ENCODE assay signal across 2 cellular contexts in genomic region chr16:68087688-68088087, GRCh38.
TF ChIP-seq lines count a peak whose summit lies in the region.

No MANE protein-coding gene starts in this region.

TF ChIP-seq in GM12878, 131 proteins besides CTCF, POLR2A, EP300 and RAD21:
- TF ChIP-seq PAX5 (IDR thresholded peaks at IDR 0.05; ENCODE audit: borderline replicate concordance, low read depth, low read length) = no peak
- TF ChIP-seq ZBED1 (IDR thresholded peaks at IDR 0.05; ENCODE audit: borderline replicate concordance) = no peak
- no peak for TF ChIP-seq NR2C2 (IDR thresholded peaks at IDR 0.05; ENCODE audit: borderline replicate concordance, control insufficient read depth, insufficient read length, low read depth)
- TF ChIP-seq BHLHE40 (IDR thresholded peaks at IDR 0.05; ENCODE audit: borderline replicate concordance in 1 of 2, low read depth in 2 of 2, low read length in 1 of 2) = no peak
- TF ChIP-seq, protein P1, sequence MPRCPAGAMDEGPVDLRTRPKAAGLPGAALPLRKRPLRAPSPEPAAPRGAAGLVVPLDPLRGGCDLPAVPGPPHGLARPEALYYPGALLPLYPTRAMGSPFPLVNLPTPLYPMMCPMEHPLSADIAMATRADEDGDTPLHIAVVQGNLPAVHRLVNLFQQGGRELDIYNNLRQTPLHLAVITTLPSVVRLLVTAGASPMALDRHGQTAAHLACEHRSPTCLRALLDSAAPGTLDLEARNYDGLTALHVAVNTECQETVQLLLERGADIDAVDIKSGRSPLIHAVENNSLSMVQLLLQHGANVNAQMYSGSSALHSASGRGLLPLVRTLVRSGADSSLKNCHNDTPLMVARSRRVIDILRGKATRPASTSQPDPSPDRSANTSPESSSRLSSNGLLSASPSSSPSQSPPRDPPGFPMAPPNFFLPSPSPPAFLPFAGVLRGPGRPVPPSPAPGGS (IDR thresholded peaks at IDR 0.05; ENCODE audit: borderline replicate concordance, insufficient read depth, low read depth, low read length, poor library complexity, severe bottlenecking) = no peak
- no peak for TF ChIP-seq SMAD5 (IDR thresholded peaks at IDR 0.05; ENCODE audit: low read depth)
- TF ChIP-seq PML (IDR thresholded peaks at IDR 0.05; ENCODE audit: low read length) = no peak
- TF ChIP-seq HSF1 (IDR thresholded peaks at IDR 0.05; ENCODE audit: low read depth, low read length) = no peak
- TF ChIP-seq SIX5 (IDR thresholded peaks at IDR 0.05; ENCODE audit: low read depth, low read length, severe bottlenecking) = no peak
- TF ChIP-seq, protein P2, sequence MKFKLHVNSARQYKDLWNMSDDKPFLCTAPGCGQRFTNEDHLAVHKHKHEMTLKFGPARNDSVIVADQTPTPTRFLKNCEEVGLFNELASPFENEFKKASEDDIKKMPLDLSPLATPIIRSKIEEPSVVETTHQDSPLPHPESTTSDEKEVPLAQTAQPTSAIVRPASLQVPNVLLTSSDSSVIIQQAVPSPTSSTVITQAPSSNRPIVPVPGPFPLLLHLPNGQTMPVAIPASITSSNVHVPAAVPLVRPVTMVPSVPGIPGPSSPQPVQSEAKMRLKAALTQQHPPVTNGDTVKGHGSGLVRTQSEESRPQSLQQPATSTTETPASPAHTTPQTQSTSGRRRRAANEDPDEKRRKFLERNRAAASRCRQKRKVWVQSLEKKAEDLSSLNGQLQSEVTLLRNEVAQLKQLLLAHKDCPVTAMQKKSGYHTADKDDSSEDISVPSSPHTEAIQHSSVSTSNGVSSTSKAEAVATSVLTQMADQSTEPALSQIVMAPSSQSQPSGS (IDR thresholded peaks at IDR 0.05; ENCODE audit: low read length) = no peak
- TF ChIP-seq, protein P3, sequence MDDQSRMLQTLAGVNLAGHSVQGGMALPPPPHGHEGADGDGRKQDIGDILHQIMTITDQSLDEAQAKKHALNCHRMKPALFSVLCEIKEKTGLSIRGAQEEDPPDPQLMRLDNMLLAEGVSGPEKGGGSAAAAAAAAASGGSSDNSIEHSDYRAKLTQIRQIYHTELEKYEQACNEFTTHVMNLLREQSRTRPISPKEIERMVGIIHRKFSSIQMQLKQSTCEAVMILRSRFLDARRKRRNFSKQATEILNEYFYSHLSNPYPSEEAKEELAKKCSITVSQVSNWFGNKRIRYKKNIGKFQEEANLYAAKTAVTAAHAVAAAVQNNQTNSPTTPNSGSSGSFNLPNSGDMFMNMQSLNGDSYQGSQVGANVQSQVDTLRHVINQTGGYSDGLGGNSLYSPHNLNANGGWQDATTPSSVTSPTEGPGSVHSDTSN (IDR thresholded peaks at IDR 0.05; ENCODE audit: insufficient replicate concordance, low read depth, low read length) = no peak
- TF ChIP-seq RB1 (IDR thresholded peaks at IDR 0.05; ENCODE audit: borderline replicate concordance) = no peak
- TF ChIP-seq SRF (IDR thresholded peaks at IDR 0.05; ENCODE audit: low read depth in 2 of 2, low read length in 2 of 2) = no peak
- no peak for TF ChIP-seq BCLAF1 (IDR thresholded peaks at IDR 0.05)
- TF ChIP-seq JUNB (IDR thresholded peaks at IDR 0.05) = no peak
- TF ChIP-seq POU2F2 (IDR thresholded peaks at IDR 0.05; ENCODE audit: borderline replicate concordance, low read depth, low read length) = no peak

TF ChIP-seq in neural cell, 6 proteins besides CTCF, POLR2A, EP300 and RAD21:
- TF ChIP-seq POLR2AphosphoS5 (IDR thresholded peaks at IDR 0.05) = no peak
TF ChIP-seq in neural cell: peak in this region for 0.
